In the genomic region with DNA sequence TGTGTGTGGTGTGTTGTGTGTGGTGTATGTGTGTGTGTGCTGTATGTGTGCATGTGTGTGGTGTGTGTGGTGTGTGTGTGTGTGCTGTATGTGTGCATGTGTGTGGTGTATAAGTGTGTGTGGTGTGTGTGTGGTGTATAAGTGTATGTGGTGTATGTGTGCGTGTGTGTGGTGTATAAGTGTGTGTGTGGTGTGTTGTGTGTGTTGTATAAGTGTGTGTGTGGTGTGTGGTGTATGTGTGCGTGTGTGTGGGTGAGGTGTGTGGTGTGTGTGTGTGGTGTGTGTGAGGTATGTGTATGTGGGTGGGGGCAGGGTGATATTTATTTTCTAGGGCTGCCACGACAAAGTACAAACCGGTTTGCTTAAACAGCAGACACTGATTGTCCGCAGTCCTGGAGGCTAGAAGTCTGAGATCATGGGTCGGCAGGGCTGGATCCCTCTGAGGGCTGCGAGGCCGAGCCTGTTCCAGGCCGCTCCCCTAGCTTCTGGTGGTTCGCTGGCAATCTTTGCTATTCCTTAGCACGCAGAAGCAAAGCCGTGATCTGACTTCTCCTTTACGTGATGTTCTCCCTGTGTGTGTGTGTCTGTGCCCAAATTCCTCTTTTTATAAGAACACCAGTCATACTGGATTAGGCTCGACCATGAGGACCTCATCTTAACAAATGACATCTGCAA, we compare ENCODE assay signal across 14 cellular contexts.
DNase-seq lines count a peak whose midpoint lies in the region; ATAC-seq, FAIRE-seq and TF ChIP-seq lines count a peak whose summit lies in the region.
"Had no signal": no experiment of that assay in that cellular context is flagged by ENCODE, and none has a peak within 500 bp of the region (broad histone marks: within the 10 kb centered on the region; RNA-seq: fewer than 3 reads in every experiment).

No MANE protein-coding gene starts in this region.

- H3K27me3 ChIP-seq in HepG2 (ENCODE audit: control insufficient read depth in 1 of 2, insufficient read depth in 2 of 2, low read length in 2 of 2) (no peaks in the 10 kb centered on the region), transverse colon (no peaks in the 10 kb centered on the region)
- H3K27me3 ChIP-seq: SJSA1 had no signal

- H3K4me1 ChIP-seq in HepG2 (ENCODE audit: insufficient read depth, low read length) (peaks cover 33% of the 10 kb centered on the region), transverse colon (peaks cover 0 to 8% (median 3%) of the 10 kb centered on the region in 4 donors)

- no peak overlapping the region for H2AFZ ChIP-seq in HepG2 (ENCODE audit: low read length)

- no peak for TF ChIP-seq RAD21 in HepG2 (CRISPR knock-in tag; IDR thresholded peaks at IDR 0.05)

- H3K9me3 ChIP-seq in HepG2 (ENCODE audit: low read length) = no peaks in the 10 kb centered on the region
- H3K9me3 ChIP-seq in transverse colon = no peaks in the 10 kb centered on the region
- H3K9me3 ChIP-seq: SJSA1 had no signal

- peaks cover 2 to 6% of the 10 kb centered on the region in 2 experiments; a peak in 3 of 5 replicates for H3K36me3 ChIP-seq in HepG2 (replicated peaks in 1 of 2; ENCODE audit: control insufficient read depth in 1 of 2, insufficient read depth in 2 of 2, low read length in 2 of 2)
- no peaks in the 10 kb centered on the region for H3K36me3 ChIP-seq in transverse colon
- H3K36me3 ChIP-seq: SJSA1 had no signal

- no peak overlapping the region for H3K27ac ChIP-seq in HepG2 (ENCODE audit: extremely low read length, insufficient read depth, low read length)
- H3K27ac ChIP-seq in transverse colon = peak overlapping the region in 3 of 4 donors; percentile 14 to 46 (median 27)
- H3K27ac ChIP-seq: SJSA1 had no signal

- peak; percentile 73 for FAIRE-seq in HepG2 (lab: Jason Lieb, UNC)
- FAIRE-seq: endometrium had no signal

- TF ChIP-seq POLR2A in NB4 (IDR thresholded peaks at IDR 0.05; ENCODE audit: extremely low read depth, insufficient read length) (no peak), HepG2 (IDR thresholded peaks at IDR 0.05; ENCODE audit: insufficient read depth in 1 of 2, low read depth in 2 of 2, low read length in 2 of 2) (no peak), transverse colon (IDR thresholded peaks at IDR 0.05) (no peak)

- no TSS peak for BruUV-seq in HepG2 (replicated peaks; lab: Mats Ljungman, UMichigan)

- POLR2A ChIA-PET in HepG2 (lab: Yijun Ruan, JAX) = no interaction called here

- WGBS in HepG2 (ENCODE audit: low lambda C conversion rate) = 82% methylated on average over 14 of the region's 14 CpGs
- WGBS in transverse colon (ENCODE audit: low coverage in 1 of 2), 2 donors = 60 to 66% methylated on average over 7 to 14 of the region's 14 CpGs

- TF ChIP-seq EP300 in HepG2 (IDR thresholded peaks at IDR 0.05; ENCODE audit: low read depth in 2 of 2, low read length in 2 of 2) = no peak
- no peak for TF ChIP-seq EP300 in HepG2 (CRISPR knock-in tag; IDR thresholded peaks at IDR 0.05; ENCODE audit: borderline replicate concordance)
- TF ChIP-seq EP300 in transverse colon (IDR thresholded peaks at IDR 0.05; ENCODE audit: low read depth) = no peak

- TF ChIP-seq CTCF in NB4 (IDR thresholded peaks at IDR 0.05; ENCODE audit: low read depth, low read length) (no peak), choroid plexus epithelial cell (conservative IDR thresholded peaks at IDR 0.05; ENCODE audit: low read depth, low read length) (no peak), HepG2 (CRISPR knock-in tag; IDR thresholded peaks at IDR 0.05) (no peak), transverse colon (IDR thresholded peaks at IDR 0.05) (no peak)

- intact Hi-C loops in HepG2 (cut with micrococcal nuclease; ENCODE audit: unreplicated experiment) (no loop called here), transverse colon (cut with DNase I; ENCODE audit: low total_unique reads) (no loop called here)

- DNase-seq in NB4 (ENCODE audit: low read depth) (peak; percentile 32), choroid plexus epithelial cell (ENCODE audit: low read depth) (peak; percentile 25), HepG2 (ENCODE audit: low spot score) (peak; percentile 32), transverse colon (no peak), NCI-H345 (lab: John Stamatoyannopoulos, UW) (no peak), kidney glomerular epithelial cell (lab: John Stamatoyannopoulos, UW) (no peak)
- DNase-seq: activated T-cell treated with anti-CD3 and anti-CD28 coated beads, Interleukin-2, amount 50 U/mL, for 24 hours; CD8-positive, alpha-beta T cell; hippocampal formation; NCI-H526 had no signal

- H3K4me3 ChIP-seq in NB4 (ENCODE audit: low read depth, low read length) = no peak overlapping the region
- no peak overlapping the region for H3K4me3 ChIP-seq in choroid plexus epithelial cell (ENCODE audit: low read depth, low read length)
- H3K4me3 ChIP-seq in HepG2 (replicated peaks in 1 of 3; ENCODE audit: insufficient read depth in 1 of 3, low read depth in 2 of 3, low read length in 3 of 3) = no peak overlapping the region
- no peak overlapping the region for H3K4me3 ChIP-seq in transverse colon
- H3K4me3 ChIP-seq: SJSA1 had no signal

- ATAC-seq in HepG2 (no peak), GM18520 (IDR thresholded peaks at IDR 0.05; ENCODE audit: unreplicated experiment) (no peak), GM21423 (IDR thresholded peaks at IDR 0.05; ENCODE audit: unreplicated experiment) (no peak)
- ATAC-seq: CD8-positive, alpha-beta T cell had no signal

- H4K20me1 ChIP-seq in HepG2 (ENCODE audit: insufficient read depth, low read length) = no peaks in the 10 kb centered on the region

- H3K9ac ChIP-seq in HepG2 (ENCODE audit: insufficient read depth, low read depth, low read length) = no peak overlapping the region

- in situ Hi-C loops in HepG2 (cut with HindIII; ENCODE audit: extremely low pct_ligation_motif_present, low pct_unique_long_range_greater_than_20kb) = no loop called here
- in situ Hi-C loops in transverse colon (cut with MboI; ENCODE audit: low pct_ligation_motif_present in 1 of 4, low pct_unique_long_range_greater_than_20kb in 1 of 4, low sequenced_read_pairs in 3 of 4) = loop anchor here in 1 of 4 donors (10.0 kb wide), 1 partner anchor 436 kb away; a partner anchor contains a TSS

- H3K4me2 ChIP-seq in HepG2 (ENCODE audit: low read depth, low read length) = no peak overlapping the region

- no peaks in the 10 kb centered on the region for H3K79me2 ChIP-seq in HepG2 (ENCODE audit: insufficient read depth, low read length)

- CTCF ChIA-PET in HepG2 (lab: Yijun Ruan, JAX; ENCODE audit: low intra/inter-chr PET ratio, low total read pairs) = no interaction called here

TF ChIP-seq in HepG2, 621 proteins besides CTCF, POLR2A, EP300 and RAD21 (continues in another document):
- TF ChIP-seq, protein P1, sequence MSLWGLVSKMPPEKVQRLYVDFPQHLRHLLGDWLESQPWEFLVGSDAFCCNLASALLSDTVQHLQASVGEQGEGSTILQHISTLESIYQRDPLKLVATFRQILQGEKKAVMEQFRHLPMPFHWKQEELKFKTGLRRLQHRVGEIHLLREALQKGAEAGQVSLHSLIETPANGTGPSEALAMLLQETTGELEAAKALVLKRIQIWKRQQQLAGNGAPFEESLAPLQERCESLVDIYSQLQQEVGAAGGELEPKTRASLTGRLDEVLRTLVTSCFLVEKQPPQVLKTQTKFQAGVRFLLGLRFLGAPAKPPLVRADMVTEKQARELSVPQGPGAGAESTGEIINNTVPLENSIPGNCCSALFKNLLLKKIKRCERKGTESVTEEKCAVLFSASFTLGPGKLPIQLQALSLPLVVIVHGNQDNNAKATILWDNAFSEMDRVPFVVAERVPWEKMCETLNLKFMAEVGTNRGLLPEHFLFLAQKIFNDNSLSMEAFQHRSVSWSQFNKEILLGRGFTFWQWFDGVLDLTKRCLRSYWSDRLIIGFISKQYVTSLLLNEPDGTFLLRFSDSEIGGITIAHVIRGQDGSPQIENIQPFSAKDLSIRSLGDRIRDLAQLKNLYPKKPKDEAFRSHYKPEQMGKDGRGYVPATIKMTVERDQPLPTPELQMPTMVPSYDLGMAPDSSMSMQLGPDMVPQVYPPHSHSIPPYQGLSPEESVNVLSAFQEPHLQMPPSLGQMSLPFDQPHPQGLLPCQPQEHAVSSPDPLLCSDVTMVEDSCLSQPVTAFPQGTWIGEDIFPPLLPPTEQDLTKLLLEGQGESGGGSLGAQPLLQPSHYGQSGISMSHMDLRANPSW (CRISPR knock-in tag; IDR thresholded peaks at IDR 0.05; ENCODE audit: borderline replicate concordance) = no peak
- peak; percentile 69; the same call in 1 of the 2 replicates for TF ChIP-seq ZBTB38 (CRISPR knock-in tag; IDR thresholded peaks at IDR 0.05)
- TF ChIP-seq HHEX (CRISPR knock-in tag; IDR thresholded peaks at IDR 0.05) = no peak
- 0 out of 2 replicates have a peak, but pooled peaks have one; percentile 12 for TF ChIP-seq HNRNPL (IDR thresholded peaks at IDR 0.05; ENCODE audit: low read depth, low read length)
- 0 out of 2 replicates have a peak, but pooled peaks have one; percentile 24 for TF ChIP-seq ZFX (CRISPR knock-in tag; IDR thresholded peaks at IDR 0.05; ENCODE audit: low read depth)

Comparison
In these comparisons a context has a peak if more than half of its experiments do, and no peak if none do; other contexts are left out.
1. DNase-seq: peak in NB4 (single experiment), choroid plexus epithelial cell (single experiment) and HepG2 (single experiment); none in transverse colon (single experiment), NCI-H345 (single experiment) and kidney glomerular epithelial cell (single experiment).